14 cellular contexts compared by ENCODE assay signal in genomic region chr1:214859647-214860046, GRCh38.
DNase-seq lines count a peak whose midpoint lies in the region; ATAC-seq, FAIRE-seq and TF ChIP-seq lines count a peak whose summit lies in the region.
"Had no signal": no experiment of that assay in that cellular context is flagged by ENCODE, and none has a peak within 500 bp of the region (broad histone marks: within the 10 kb centered on the region; RNA-seq: fewer than 3 reads in every experiment).

No MANE protein-coding gene starts in this region.

- TF ChIP-seq CTCF in K562 (IDR thresholded peaks at IDR 0.05 in 2 of 3, conservative IDR thresholded peaks at IDR 0.05 in 1 of 3; ENCODE audit: insufficient read depth in 2 of 3, low read depth in 1 of 3, low read length in 3 of 3) = no peak
- no peak for TF ChIP-seq CTCF in kidney (IDR thresholded peaks at IDR 0.05; ENCODE audit: borderline replicate concordance, extremely low read depth, insufficient read depth)

- H3K4me3 ChIP-seq in K562 = no peak overlapping the region
- H3K4me3 ChIP-seq in kidney (ENCODE audit: low read length in 2 of 2) = no peak overlapping the region

- TF ChIP-seq EP300 in K562 (IDR thresholded peaks at IDR 0.05; ENCODE audit: low read length) = no peak

- in situ Hi-C loops in K562 (cut with MboI) = no loop called here

- H3K27me3 ChIP-seq in K562 (ENCODE audit: control insufficient read depth in 2 of 2, insufficient read depth in 2 of 2, low read length in 2 of 2) = no peaks in the 10 kb centered on the region

- H3K79me2 ChIP-seq in K562 (ENCODE audit: control insufficient read depth, insufficient read depth, low read length) = no peaks in the 10 kb centered on the region

- 3% methylated on average over 8 of the region's 8 CpGs for WGBS in K562 (ENCODE audit: insufficient coverage, low coverage, missing lambda C conversion rate)

- H2AFZ ChIP-seq in K562 (ENCODE audit: low read depth, low read length) = no peak overlapping the region

- H3K36me3 ChIP-seq in K562 (ENCODE audit: control insufficient read depth, insufficient read depth, low read length) (no peaks in the 10 kb centered on the region), kidney (ENCODE audit: control insufficient read depth in 1 of 2, insufficient read depth in 2 of 2, low read length in 2 of 2) (no peaks in the 10 kb centered on the region)

- DNase-seq in DMS79 treated with DMSO at 0.1 percent for 48 hours (lab: John Stamatoyannopoulos, UW) = peak; percentile 33
- DNase-seq in NCI-H1105 treated with DMSO at 0.1 percent for 48 hours (lab: John Stamatoyannopoulos, UW) = peak; percentile 90
- peak; percentile 41 for DNase-seq in NCI-H510A (lab: John Stamatoyannopoulos, UW)
- peak in 1 of 4 experiments; percentile 30 for DNase-seq in K562 (ENCODE audit: extremely low read depth in 1 of 4, low spot score in 3 of 4)
- DNase-seq in SIG-M5 (lab: John Stamatoyannopoulos, UW) = no peak
- no peak for DNase-seq in kidney
- DNase-seq: DMS 273 treated with DMSO at 0.1 percent for 48 hours, GOT3, KG1, NCI-H2029 treated with DMSO at 0.1 percent for 48 hours, NCI-H226 had no signal

- FAIRE-seq in K562 (lab: Jason Lieb, UNC) = no peak
- no peak for FAIRE-seq in kidney (lab: Jason Lieb, UNC)
- FAIRE-seq: GM12892 had no signal

- intact Hi-C loops in K562 (cut with micrococcal nuclease) (no loop called here), kidney (cut with DNase I) (no loop called here)

- H3K9me3 ChIP-seq in K562 (replicated peaks; ENCODE audit: control insufficient read depth, insufficient read depth, low read depth, low read length) (no peaks in the 10 kb centered on the region), kidney (ENCODE audit: control insufficient read depth in 1 of 2, low read length in 2 of 2) (no peaks in the 10 kb centered on the region)

- no TSS peak for BruUV-seq in K562 (replicated peaks; lab: Mats Ljungman, UMichigan)

- H3K4me2 ChIP-seq in K562 (ENCODE audit: insufficient read depth, low read length) = no peak overlapping the region

- ATAC-seq in K562 (peak; percentile 47; the same call in 1 of the 3 replicates), GM18505 (IDR thresholded peaks at IDR 0.05; ENCODE audit: unreplicated experiment) (no peak)
- ATAC-seq: Panc1 had no signal

- H4K20me1 ChIP-seq in K562 (replicated peaks; ENCODE audit: control insufficient read depth, insufficient read depth, low read length) = no peaks in the 10 kb centered on the region

- CTCF ChIA-PET in K562 (lab: Yijun Ruan, JAX; ENCODE audit: low intra/inter-chr PET ratio) = no interaction called here

- TF ChIP-seq RAD21 in K562 (CRISPR knock-in tag; conservative IDR thresholded peaks at IDR 0.05 in 1 of 2, IDR thresholded peaks at IDR 0.05 in 1 of 2) = no peak

- H3K9ac ChIP-seq in K562 (ENCODE audit: insufficient read depth in 1 of 2, low read depth in 2 of 2, low read length in 2 of 2) (no peak overlapping the region), kidney (ENCODE audit: low read length in 2 of 2) (no peak overlapping the region)

- no peaks in the 10 kb centered on the region for H3K9me1 ChIP-seq in K562 (ENCODE audit: control insufficient read depth, insufficient read depth, low read length)

- POLR2A ChIA-PET in K562 (lab: Yijun Ruan, JAX) = interaction anchor here (0.6 to 1.6 kb wide), 2 partner anchors 12 to 772 kb away, joined by 3 to 4 read pairs; no protein-coding TSS in a partner anchor

- no peaks in the 10 kb centered on the region for H3K4me1 ChIP-seq in K562 (replicated peaks in 1 of 2; ENCODE audit: control insufficient read depth in 2 of 2, insufficient read depth in 2 of 2, low read length in 2 of 2)
- no peaks in the 10 kb centered on the region for H3K4me1 ChIP-seq in kidney (ENCODE audit: control insufficient read depth in 1 of 2, insufficient read depth in 1 of 2, low read depth in 1 of 2, low read length in 2 of 2)

- H3K27ac ChIP-seq in K562 (ENCODE audit: extremely low read depth, low read depth, low read length) = no peak overlapping the region
- no peak overlapping the region for H3K27ac ChIP-seq in kidney (ENCODE audit: low read depth in 2 of 2, low read length in 2 of 2)

- no peak for TF ChIP-seq POLR2A in K562 (conservative IDR thresholded peaks at IDR 0.05)
- no peak for TF ChIP-seq POLR2A in GM18505 (IDR thresholded peaks at IDR 0.05; ENCODE audit: borderline replicate concordance, extremely low read depth, insufficient read depth, insufficient read length)

TF ChIP-seq in K562, 482 proteins besides CTCF, POLR2A, EP300 and RAD21 (continues in another document):
- TF ChIP-seq TCF15 (CRISPR knock-in tag; IDR thresholded peaks at IDR 0.05) = no peak
- no peak for TF ChIP-seq EZH2 (IDR thresholded peaks at IDR 0.05; ENCODE audit: borderline replicate concordance, low read depth, low read length)
- no peak for TF ChIP-seq ZNF609 (CRISPR knock-in tag; IDR thresholded peaks at IDR 0.05; ENCODE audit: borderline replicate concordance)
- no peak for TF ChIP-seq CHD2 (IDR thresholded peaks at IDR 0.05; ENCODE audit: low read depth, low read length)
- TF ChIP-seq ILF3 (IDR thresholded peaks at IDR 0.05; ENCODE audit: borderline replicate concordance) = no peak
- TF ChIP-seq SREBF1 (IDR thresholded peaks at IDR 0.05; ENCODE audit: borderline replicate concordance, low read depth, low read length) = no peak
- TF ChIP-seq THRAP3 (IDR thresholded peaks at IDR 0.05; ENCODE audit: borderline replicate concordance) = no peak
- no peak for TF ChIP-seq RHOXF2B (CRISPR knock-in tag; conservative IDR thresholded peaks at IDR 0.05)
- TF ChIP-seq ZBTB5 (IDR thresholded peaks at IDR 0.05) = no peak
- no peak for TF ChIP-seq GATAD2A (IDR thresholded peaks at IDR 0.05)
- no peak for TF ChIP-seq TCF7L2 (IDR thresholded peaks at IDR 0.05; ENCODE audit: low read depth, low read length)
- no peak for TF ChIP-seq ATF1 (CRISPR knock-in tag; IDR thresholded peaks at IDR 0.05)
- no peak for TF ChIP-seq ATF1 (tag; IDR thresholded peaks at IDR 0.05)
- no peak for TF ChIP-seq HBP1 (CRISPR knock-in tag; IDR thresholded peaks at IDR 0.05)

Comparison
In these comparisons a context has a peak if more than half of its experiments do, and no peak if none do; other contexts are left out.
1. DNase-seq: peak in DMS79 treated with DMSO at 0.1 percent for 48 hours (single experiment), NCI-H1105 treated with DMSO at 0.1 percent for 48 hours (single experiment) and NCI-H510A (single experiment); none in SIG-M5 (single experiment) and kidney (single experiment).